10 cellular contexts compared by ENCODE assay signal in the genomic region with DNA sequence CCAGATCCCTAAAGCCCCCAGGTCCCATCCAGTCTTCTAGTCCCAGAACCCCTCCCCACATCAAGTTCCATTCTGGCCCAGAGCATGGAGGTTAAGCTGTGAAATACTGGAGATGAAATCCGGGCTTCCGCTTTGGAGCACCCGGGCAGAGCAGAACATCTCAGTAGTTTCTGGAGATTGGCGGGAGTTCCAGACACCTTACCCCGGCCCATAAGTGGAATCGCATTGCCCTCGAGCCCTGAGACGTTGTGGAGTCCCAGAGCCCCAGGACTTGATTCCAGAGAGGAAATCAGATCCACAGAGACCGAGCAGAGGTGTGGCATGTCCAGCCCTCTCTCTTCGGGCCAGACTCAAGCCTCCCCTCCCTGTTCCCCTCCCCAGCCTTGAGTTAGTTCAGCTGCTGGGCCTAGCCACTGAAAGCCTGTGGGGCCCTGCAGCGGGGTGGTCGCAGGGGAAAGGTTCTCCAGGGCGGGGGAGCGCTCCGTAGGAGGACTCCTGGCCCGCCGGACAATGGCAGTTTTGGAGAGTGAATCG. TPM values are rescaled to one million over a fixed set of nuclear protein-coding genes. Genes with fewer than 3 reads are reported as not detected.
DNase-seq lines count a peak whose midpoint lies in the region; ATAC-seq, FAIRE-seq and TF ChIP-seq lines count a peak whose summit lies in the region.
"Had no signal": no experiment of that assay in that cellular context is flagged by ENCODE, and none has a peak within 500 bp of the region (broad histone marks: within the 10 kb centered on the region; RNA-seq: fewer than 3 reads in every experiment).

No MANE protein-coding gene starts in this region.

- H3K4me1 ChIP-seq in endothelial cell of umbilical vein (ENCODE audit: control insufficient read depth, extremely low read depth, insufficient read depth, low read length) (peaks cover 19% of the 10 kb centered on the region), suprapubic skin (peaks cover 52% of the 10 kb centered on the region), tibial artery (peaks cover 0 to 50% (median 38%) of the 10 kb centered on the region in 4 donors)

- WGBS in suprapubic skin = 13% methylated on average over 6 of the region's 18 CpGs

- H4K20me1 ChIP-seq in endothelial cell of umbilical vein (replicated peaks; ENCODE audit: control insufficient read depth, extremely low read depth, insufficient read depth, low read length) = no peaks in the 10 kb centered on the region

- H3K9me1 ChIP-seq in endothelial cell of umbilical vein (replicated peaks; ENCODE audit: control insufficient read depth, extremely low read depth, insufficient read depth, low read length) = no peaks in the 10 kb centered on the region

- POLR2A ChIA-PET in endothelial cell of umbilical vein (lab: Charles Lee) = no interaction called here

- H2AFZ ChIP-seq in endothelial cell of umbilical vein (ENCODE audit: low read depth, low read length) = no peak overlapping the region

- no peak for TF ChIP-seq POLR2A in endothelial cell of umbilical vein (IDR thresholded peaks at IDR 0.05; ENCODE audit: low read depth, low read length)
- no peak for TF ChIP-seq POLR2A in suprapubic skin (IDR thresholded peaks at IDR 0.05)

- no peak for FAIRE-seq in endothelial cell of umbilical vein (lab: Jason Lieb, UNC)
- FAIRE-seq: HTR-8/SVneo had no signal

- no peak for TF ChIP-seq EP300 in suprapubic skin (IDR thresholded peaks at IDR 0.05)

- no peak overlapping the region for H3K27ac ChIP-seq in endothelial cell of umbilical vein (ENCODE audit: insufficient read depth, low read depth, low read length)
- no peak overlapping the region for H3K27ac ChIP-seq in suprapubic skin
- no peak overlapping the region for H3K27ac ChIP-seq in tibial artery

- H3K27me3 Mint-ChIP-seq in activated naive CD4-positive, alpha-beta T cell treated with anti-CD3 and anti-CD28 coated beads for 36 hours (ENCODE audit: low read depth) = peaks cover 81% of the 10 kb centered on the region

- intact Hi-C loops in activated naive CD4-positive, alpha-beta T cell treated with anti-CD3 and anti-CD28 coated beads for 36 hours (cut with micrococcal nuclease) = loop anchor here (1.0 to 5.0 kb wide), 3 partner anchors 85 to 893 kb away; partner anchors contain the start of gene ZCCHC7
- intact Hi-C loops in endothelial cell of umbilical vein (cut with micrococcal nuclease) (no loop called here), tibial artery (cut with DNase I; ENCODE audit: low total_unique reads) (no loop called here)

- no peak overlapping the region for H3K4me2 ChIP-seq in endothelial cell of umbilical vein (ENCODE audit: insufficient read depth, low read length)

- peaks cover 37% of the 10 kb centered on the region for H3K4me1 Mint-ChIP-seq in activated naive CD4-positive, alpha-beta T cell treated with anti-CD3 and anti-CD28 coated beads for 36 hours (ENCODE audit: low read depth)

- H3K79me2 ChIP-seq in endothelial cell of umbilical vein (ENCODE audit: control insufficient read depth, insufficient read depth, low read length) = no peaks in the 10 kb centered on the region

- peaks cover 89 to 99% of the 10 kb centered on the region in 2 experiments for H3K27me3 ChIP-seq in endothelial cell of umbilical vein (ENCODE audit: control insufficient read depth in 2 of 2, insufficient read depth in 2 of 2, low read length in 2 of 2)
- peaks cover 100% of the 10 kb centered on the region for H3K27me3 ChIP-seq in suprapubic skin
- H3K27me3 ChIP-seq in tibial artery = peaks cover 18 to 92% of the 10 kb centered on the region in 2 donors

- dilution Hi-C loops in endothelial cell of umbilical vein (cut with MboI; ENCODE audit: extremely low pct_ligation_motif_present, low sequenced_read_pairs) = no loop called here

- DNase-seq in activated naive CD4-positive, alpha-beta T cell treated with anti-CD3 and anti-CD28 coated beads for 36 hours = no peak
- DNase-seq in activated naive CD4-positive, alpha-beta T cell treated with anti-CD3 and anti-CD28 coated beads, Interleukin-2, amount 50 U/mL, for 16 hours = no peak
- peak; percentile 65 to 86 for DNase-seq in NCI-H526 (lab: John Stamatoyannopoulos, UW)
- no peak for DNase-seq in endothelial cell of umbilical vein (ENCODE audit: low read depth, low spot score)
- no peak for DNase-seq in suprapubic skin (ENCODE audit: low spot score in 2 of 2)
- DNase-seq in tibial artery = no peak
- DNase-seq in amniotic stem cell (lab: John Stamatoyannopoulos, UW) = no peak
- DNase-seq: activated effector memory CD4-positive, alpha-beta T cell treated with Interleukin-2 at 50 U/mL for 16 hours had no signal

- no TSS peak for BruUV-seq in endothelial cell of umbilical vein (replicated peaks; lab: Mats Ljungman, UMichigan)

- H3K9me3 ChIP-seq in endothelial cell of umbilical vein (replicated peaks; ENCODE audit: control insufficient read depth, insufficient read depth, low read length) = no peaks in the 10 kb centered on the region
- no peaks in the 10 kb centered on the region for H3K9me3 ChIP-seq in suprapubic skin
- no peaks in the 10 kb centered on the region for H3K9me3 ChIP-seq in tibial artery

- H3K4me3 Mint-ChIP-seq in activated naive CD4-positive, alpha-beta T cell treated with anti-CD3 and anti-CD28 coated beads for 36 hours = peak overlapping the region; percentile 64

- H3K36me3 Mint-ChIP-seq in activated naive CD4-positive, alpha-beta T cell treated with anti-CD3 and anti-CD28 coated beads for 36 hours (ENCODE audit: low read depth) = no peaks in the 10 kb centered on the region

- H3K9ac ChIP-seq in endothelial cell of umbilical vein (replicated peaks; ENCODE audit: extremely low read depth, insufficient read depth, low read length) = no peak overlapping the region

- H3K9me3 Mint-ChIP-seq in activated naive CD4-positive, alpha-beta T cell treated with anti-CD3 and anti-CD28 coated beads for 36 hours = no peaks in the 10 kb centered on the region

- CTCF ChIA-PET in activated naive CD4-positive, alpha-beta T cell treated with anti-CD3 and anti-CD28 coated beads for 36 hours (lab: Charles Lee) = interaction anchor here (0.7 to 1.1 kb wide), 3 partner anchors 111 to 329 kb away, joined by 3 read pairs; no protein-coding TSS in a partner anchor
- CTCF ChIA-PET in endothelial cell of umbilical vein (lab: Charles Lee) = no interaction called here

- ATAC-seq in GM21619 (IDR thresholded peaks at IDR 0.05; ENCODE audit: unreplicated experiment) = no peak

- no peak overlapping the region for H3K4me3 ChIP-seq in endothelial cell of umbilical vein (replicated peaks in 1 of 3; ENCODE audit: insufficient read depth in 1 of 3, low read depth in 1 of 3, low read length in 3 of 3)
- H3K4me3 ChIP-seq in suprapubic skin = peak overlapping the region; percentile 41
- no peak overlapping the region for H3K4me3 ChIP-seq in tibial artery

- H3K36me3 ChIP-seq in endothelial cell of umbilical vein (ENCODE audit: control insufficient read depth in 2 of 2, extremely low read depth in 1 of 2, insufficient read depth in 2 of 2, low read length in 2 of 2) (no peaks in the 10 kb centered on the region), suprapubic skin (no peaks in the 10 kb centered on the region), tibial artery (no peaks in the 10 kb centered on the region)

- no peak for TF ChIP-seq CTCF in endothelial cell of umbilical vein (IDR thresholded peaks at IDR 0.05; ENCODE audit: extremely low read depth in 1 of 2, insufficient read depth in 1 of 2, low read depth in 1 of 2, low read length in 2 of 2)
- no peak for TF ChIP-seq CTCF in suprapubic skin (IDR thresholded peaks at IDR 0.05)
- no peak for TF ChIP-seq CTCF in tibial artery (IDR thresholded peaks at IDR 0.05)

- no peak overlapping the region for H3K27ac Mint-ChIP-seq in activated naive CD4-positive, alpha-beta T cell treated with anti-CD3 and anti-CD28 coated beads for 36 hours

TF ChIP-seq in endothelial cell of umbilical vein, 7 proteins besides CTCF, POLR2A, EP300 and RAD21:
- TF ChIP-seq EZH2 (IDR thresholded peaks at IDR 0.05; ENCODE audit: borderline replicate concordance, low read depth, low read length, severe bottlenecking) (peak; percentile 75), FOS (IDR thresholded peaks at IDR 0.05; ENCODE audit: borderline replicate concordance, insufficient read depth, low read length) (no peak)

RNA-seq across cellular contexts. Expression of gene PAX5, which starts 0.9 kb away (rescaled TPM):
- total RNA-seq in activated naive CD4-positive, alpha-beta T cell treated with anti-CD3 and anti-CD28 coated beads for 36 hours = under 1 TPM; 0.21 to 0.27 TPM
- not detected in 2 replicates for total RNA-seq in endothelial cell of umbilical vein
- polyA plus RNA-seq in endothelial cell of umbilical vein = not detected in 2 replicates
- not detected in 2 replicates for polyA plus RNA-seq in endothelial cell of umbilical vein (2011; cell fraction: cytosol; rRNA removed)
- polyA plus RNA-seq in endothelial cell of umbilical vein (2011; cell fraction: nucleus; rRNA removed) = not detected in 2 replicates
- not detected in 2 replicates for polyA plus RNA-seq in endothelial cell of umbilical vein (2012)
- polyA minus RNA-seq in endothelial cell of umbilical vein = not detected in 2 replicates
- not detected for polyA minus RNA-seq in endothelial cell of umbilical vein (2011; cell fraction: cytosol; rRNA and poly(A)+ RNA removed)
- polyA minus RNA-seq in endothelial cell of umbilical vein (2011; cell fraction: nucleus; rRNA and poly(A)+ RNA removed) = not detected in 2 replicates
- total RNA-seq in suprapubic skin = under 1 TPM in 1 of 4 donors, not detected in 3; 0.04 TPM

Comparison
In these comparisons a context has a peak if more than half of its experiments do, and no peak if none do; other contexts are left out.
1. DNase-seq: peak in NCI-H526 (2 of 2); none in activated naive CD4-positive, alpha-beta T cell treated with anti-CD3 and anti-CD28 coated beads for 36 hours (single experiment), activated naive CD4-positive, alpha-beta T cell treated with anti-CD3 and anti-CD28 coated beads, Interleukin-2, amount 50 U/mL, for 16 hours (single experiment), endothelial cell of umbilical vein (single experiment), suprapubic skin (0 of 2), tibial artery (0 of 2) and amniotic stem cell (single experiment).